14 cellular contexts compared by ENCODE assay signal in genomic region chr19:43561144-43561970, GRCh38. TPM values are rescaled to one million over a fixed set of nuclear protein-coding genes. Genes with fewer than 3 reads are reported as not detected.
DNase-seq lines count a peak whose midpoint lies in the region; ATAC-seq and TF ChIP-seq lines count a peak whose summit lies in the region.
"Had no signal": no experiment of that assay in that cellular context is flagged by ENCODE, and none has a peak within 500 bp of the region (broad histone marks: within the 10 kb centered on the region; RNA-seq: fewer than 3 reads in every experiment).

No MANE protein-coding gene starts in this region.

- ATAC-seq in activated CD8-positive, alpha-beta T cell treated with anti-CD3 and anti-CD28 coated beads for 36 hours = no peak
- ATAC-seq in stimulated activated naive B cell treated with anti-CD40 and anti-IgM and Interleukin-4, amounts not matched to agents 10 μg/mL and 1 μg/mL and 100 μg/mL, for 72 hours (replicated peaks) = no peak

- intact Hi-C loops in activated naive CD4-positive, alpha-beta T cell treated with anti-CD3 and anti-CD28 coated beads for 36 hours (cut with micrococcal nuclease) = no loop called here
- intact Hi-C loops in activated CD8-positive, alpha-beta T cell treated with anti-CD3 and anti-CD28 coated beads for 36 hours (cut with micrococcal nuclease) = loop anchor here (5.0 kb wide), 1 partner anchor 36 kb away; the partner anchor contains the start of genes IRGQ and ZNF576

- no peaks in the 10 kb centered on the region for H3K9me3 Mint-ChIP-seq in activated naive CD4-positive, alpha-beta T cell treated with anti-CD3 and anti-CD28 coated beads for 36 hours
- H3K9me3 Mint-ChIP-seq in activated CD8-positive, alpha-beta T cell treated with anti-CD3 and anti-CD28 coated beads for 36 hours = peaks cover 3% of the 10 kb centered on the region
- H3K9me3 Mint-ChIP-seq in immature natural killer cell = no peaks in the 10 kb centered on the region
- H3K9me3 Mint-ChIP-seq in stimulated activated naive B cell treated with anti-CD40 and anti-IgM and Interleukin-4, amounts not matched to agents 10 μg/mL and 1 μg/mL and 100 μg/mL, for 72 hours = peaks cover 0 to 3% of the 10 kb centered on the region in 2 donors
- H3K9me3 Mint-ChIP-seq: nephron had no signal

- no peaks in the 10 kb centered on the region for H3K27me3 Mint-ChIP-seq in activated naive CD4-positive, alpha-beta T cell treated with anti-CD3 and anti-CD28 coated beads for 36 hours (ENCODE audit: low read depth)
- H3K27me3 Mint-ChIP-seq in activated CD8-positive, alpha-beta T cell treated with anti-CD3 and anti-CD28 coated beads for 36 hours = no peaks in the 10 kb centered on the region
- peaks cover 4 to 11% (median 7%) of the 10 kb centered on the region in 3 donors for H3K27me3 Mint-ChIP-seq in immature natural killer cell (ENCODE audit: low read depth in 3 of 3)
- no peaks in the 10 kb centered on the region for H3K27me3 Mint-ChIP-seq in stimulated activated naive B cell treated with anti-CD40 and anti-IgM and Interleukin-4, amounts not matched to agents 10 μg/mL and 1 μg/mL and 100 μg/mL, for 72 hours

- H3K4me1 Mint-ChIP-seq in activated naive CD4-positive, alpha-beta T cell treated with anti-CD3 and anti-CD28 coated beads for 36 hours (ENCODE audit: low read depth) = peaks cover 46% of the 10 kb centered on the region
- H3K4me1 Mint-ChIP-seq in activated CD8-positive, alpha-beta T cell treated with anti-CD3 and anti-CD28 coated beads for 36 hours (ENCODE audit: low read depth) = peaks cover 47% of the 10 kb centered on the region
- H3K4me1 Mint-ChIP-seq in immature natural killer cell = peaks cover 51 to 52% of the 10 kb centered on the region in 2 donors
- H3K4me1 Mint-ChIP-seq in stimulated activated naive B cell treated with anti-CD40 and anti-IgM and Interleukin-4, amounts not matched to agents 10 μg/mL and 1 μg/mL and 100 μg/mL, for 72 hours = peaks cover 39 to 58% of the 10 kb centered on the region in 2 donors

- H3K36me3 Mint-ChIP-seq in activated naive CD4-positive, alpha-beta T cell treated with anti-CD3 and anti-CD28 coated beads for 36 hours (ENCODE audit: low read depth) = peaks cover 19% of the 10 kb centered on the region
- H3K36me3 Mint-ChIP-seq in activated CD8-positive, alpha-beta T cell treated with anti-CD3 and anti-CD28 coated beads for 36 hours (ENCODE audit: low read depth) = peaks cover 35% of the 10 kb centered on the region
- H3K36me3 Mint-ChIP-seq in immature natural killer cell = peaks cover 3 to 7% (median 3%) of the 10 kb centered on the region in 3 donors
- H3K36me3 Mint-ChIP-seq in stimulated activated naive B cell treated with anti-CD40 and anti-IgM and Interleukin-4, amounts not matched to agents 10 μg/mL and 1 μg/mL and 100 μg/mL, for 72 hours = peaks cover 20 to 37% of the 10 kb centered on the region in 2 donors

- POLR2A ChIA-PET in activated CD8-positive, alpha-beta T cell treated with anti-CD3 and anti-CD28 coated beads for 36 hours (lab: Charles Lee) = interaction anchor here (1.8 to 2.2 kb wide), 2 partner anchors 25 to 33 kb away, joined by 5 to 7 read pairs; no protein-coding TSS in a partner anchor

- DNase-seq in activated naive CD4-positive, alpha-beta T cell treated with anti-CD3 and anti-CD28 coated beads for 36 hours = no peak
- no peak for DNase-seq in activated naive CD4-positive, alpha-beta T cell treated with Interleukin-2 at 50 U/mL for 16 hours
- DNase-seq in activated CD8-positive, alpha-beta T cell treated with anti-CD3 and anti-CD28 coated beads for 36 hours = no peak
- no peak for DNase-seq in immature natural killer cell
- DNase-seq in stimulated activated naive B cell treated with anti-CD40 and anti-IgM and Interleukin-4, amounts not matched to agents 10 μg/mL and 1 μg/mL and 100 μg/mL, for 72 hours = no peak
- no peak for DNase-seq in SW 1271 (lab: John Stamatoyannopoulos, UW)
- no peak for DNase-seq in NCI-H2081 (lab: John Stamatoyannopoulos, UW)
- no peak for DNase-seq in DMS79 treated with DMSO at 0.1 percent for 48 hours (lab: John Stamatoyannopoulos, UW)
- DNase-seq: activated CD4-positive, CD25-positive, alpha-beta regulatory T cell; activated effector memory CD4-positive, alpha-beta T cell treated with Interleukin-2 at 50 U/mL for 16 hours; heart right ventricle; NCI-H1092 treated with DMSO at 0.1 percent for 48 hours; SK-N-SH had no signal

- H3K4me3 Mint-ChIP-seq in activated naive CD4-positive, alpha-beta T cell treated with anti-CD3 and anti-CD28 coated beads for 36 hours = no peak overlapping the region
- no peak overlapping the region for H3K4me3 Mint-ChIP-seq in activated CD8-positive, alpha-beta T cell treated with anti-CD3 and anti-CD28 coated beads for 36 hours
- H3K4me3 Mint-ChIP-seq in immature natural killer cell = peak overlapping the region in 1 of 5 donors; percentile 76
- H3K4me3 Mint-ChIP-seq in stimulated activated naive B cell treated with anti-CD40 and anti-IgM and Interleukin-4, amounts not matched to agents 10 μg/mL and 1 μg/mL and 100 μg/mL, for 72 hours = no peak overlapping the region
- H3K4me3 Mint-ChIP-seq: nephron had no signal

- H3K27ac Mint-ChIP-seq in activated naive CD4-positive, alpha-beta T cell treated with anti-CD3 and anti-CD28 coated beads for 36 hours = peak overlapping the region; percentile 96
- H3K27ac Mint-ChIP-seq in activated CD8-positive, alpha-beta T cell treated with anti-CD3 and anti-CD28 coated beads for 36 hours = peak overlapping the region; percentile 97
- H3K27ac Mint-ChIP-seq in immature natural killer cell = peak overlapping the region; percentile 93 to 100 (median 98)
- peak overlapping the region; percentile 59 for H3K27ac Mint-ChIP-seq in stimulated activated naive B cell treated with anti-CD40 and anti-IgM and Interleukin-4, amounts not matched to agents 10 μg/mL and 1 μg/mL and 100 μg/mL, for 72 hours
- H3K27ac Mint-ChIP-seq: nephron had no signal

- no peak for TF ChIP-seq CTCF in activated CD8-positive, alpha-beta T cell treated with anti-CD3 and anti-CD28 coated beads for 36 hours (IDR thresholded peaks at IDR 0.05)

- CTCF ChIA-PET in activated naive CD4-positive, alpha-beta T cell treated with anti-CD3 and anti-CD28 coated beads for 36 hours (lab: Charles Lee) = interaction anchor here (0.6 to 0.9 kb wide), 2 partner anchors 12 to 22 kb away, joined by 3 to 4 read pairs; no protein-coding TSS in a partner anchor
- CTCF ChIA-PET in activated CD8-positive, alpha-beta T cell treated with anti-CD3 and anti-CD28 coated beads for 36 hours (lab: Charles Lee) = interaction anchor here (1.6 to 1.7 kb wide), 2 partner anchors 33 to 114 kb away, joined by 3 to 5 read pairs; no protein-coding TSS in a partner anchor

RNA-seq across cellular contexts. Expression of gene XRCC1, which starts 14.0 kb away (rescaled TPM):
- total RNA-seq in activated naive CD4-positive, alpha-beta T cell treated with anti-CD3 and anti-CD28 coated beads for 36 hours = 10 to 100 TPM; 33.7 to 34.5 TPM
- 10 to 100 TPM; 29.4 to 32.4 TPM for total RNA-seq in activated CD8-positive, alpha-beta T cell treated with anti-CD3 and anti-CD28 coated beads for 36 hours
- 10 to 100 TPM; 13.3 to 34.3 (median 15.2) TPM for polyA plus RNA-seq in immature natural killer cell

RNA-seq across cellular contexts. Expression of gene PINLYP, which starts 14.2 kb away (rescaled TPM):
- 1 to 10 TPM; 3.2 to 3.8 TPM for total RNA-seq in activated naive CD4-positive, alpha-beta T cell treated with anti-CD3 and anti-CD28 coated beads for 36 hours
- 10 to 100 TPM in 1 of 2 experiments, 1 to 10 TPM in 1; 9.7 to 12.3 TPM for total RNA-seq in activated CD8-positive, alpha-beta T cell treated with anti-CD3 and anti-CD28 coated beads for 36 hours
- 1 to 10 TPM in 1 of 3 donors, under 1 TPM in 1, not detected in 1; 0.61 to 3.9 TPM for polyA plus RNA-seq in immature natural killer cell

RNA-seq across cellular contexts. Expression of gene ZNF575, which starts 28.4 kb away (rescaled TPM):
- total RNA-seq in activated naive CD4-positive, alpha-beta T cell treated with anti-CD3 and anti-CD28 coated beads for 36 hours = 1 to 10 TPM; 3.1 to 5.2 TPM
- 1 to 10 TPM; 1.2 to 2.0 TPM for total RNA-seq in activated CD8-positive, alpha-beta T cell treated with anti-CD3 and anti-CD28 coated beads for 36 hours
- 1 to 10 TPM; 1.1 to 3.5 (median 1.7) TPM for polyA plus RNA-seq in immature natural killer cell

RNA-seq across cellular contexts. Expression of gene ETHE1, which starts 34.4 kb away (rescaled TPM):
- total RNA-seq in activated naive CD4-positive, alpha-beta T cell treated with anti-CD3 and anti-CD28 coated beads for 36 hours = 10 to 100 TPM; 62.1 to 64.4 TPM
- total RNA-seq in activated CD8-positive, alpha-beta T cell treated with anti-CD3 and anti-CD28 coated beads for 36 hours = 10 to 100 TPM; 50.9 to 57.1 TPM
- polyA plus RNA-seq in immature natural killer cell = 100 to 1,000 TPM in 1 of 3 donors, 10 to 100 TPM in 2; 70.5 to 156 (median 74.5) TPM

RNA-seq across cellular contexts. Expression of gene IRGQ, which starts 34.6 kb away (rescaled TPM):
- total RNA-seq in activated naive CD4-positive, alpha-beta T cell treated with anti-CD3 and anti-CD28 coated beads for 36 hours = 10 to 100 TPM; 17.2 to 18.7 TPM
- 10 to 100 TPM; 17.1 to 17.9 TPM for total RNA-seq in activated CD8-positive, alpha-beta T cell treated with anti-CD3 and anti-CD28 coated beads for 36 hours
- 1 to 10 TPM in 1 of 3 donors, under 1 TPM in 1, not detected in 1; 0.38 to 2.6 TPM for polyA plus RNA-seq in immature natural killer cell
